ENCODE assay signal across 18 cellular contexts in genomic region chr1:221880182-221880581, GRCh38.
DNase-seq lines count a peak whose midpoint lies in the region; ATAC-seq and TF ChIP-seq lines count a peak whose summit lies in the region.
"Had no signal": no experiment of that assay in that cellular context is flagged by ENCODE, and none has a peak within 500 bp of the region (broad histone marks: within the 10 kb centered on the region; RNA-seq: fewer than 3 reads in every experiment).

No MANE protein-coding gene starts in this region.

- peak overlapping the region; percentile 25; the same call in 1 of the 2 replicates for H3K27ac ChIP-seq in ACC112 (ENCODE audit: low read depth, low read length)
- H3K27ac ChIP-seq: SK-N-MC had no signal

- no peaks in the 10 kb centered on the region for H3K27me3 ChIP-seq in ACC112 (ENCODE audit: insufficient read depth, low read length)

- H3K79me2 ChIP-seq in ACC112 (ENCODE audit: control insufficient read depth, insufficient read depth, low read length, unreplicated experiment): no peaks in the 10 kb centered on the region

- ATAC-seq in GM21576 (IDR thresholded peaks at IDR 0.05; ENCODE audit: unreplicated experiment): no peak

- peak; percentile 39 for DNase-seq in HCEC 1CT
- DNase-seq in amniotic epithelial cell (ENCODE audit: low read depth): peak; percentile 49
- DNase-seq in fibroblast of the aortic adventitia (ENCODE audit: low read depth): peak; percentile 34
- DNase-seq in amygdala (lab: John Stamatoyannopoulos, UW): no peak
- no peak for DNase-seq in posterior cingulate gyrus
- DNase-seq in ureter (ENCODE audit: low spot score): no peak
- DNase-seq: CD4-positive, alpha-beta T cell; COR-L47; DMS79; H9; KG1; NCI-H1417 treated with DMSO at 0.1 percent for 48 hours; NCI-H187; NCI-H526; Right ventricle myocardium superior had no signal

- H3K4me3 ChIP-seq in ACC112 (ENCODE audit: low read depth, low read length): no peak overlapping the region
- H3K4me3 ChIP-seq in fibroblast of the aortic adventitia (ENCODE audit: low read depth, low read length): no peak overlapping the region
- H3K4me3 ChIP-seq: SK-N-MC had no signal

- TF ChIP-seq CTCF in fibroblast of the aortic adventitia (IDR thresholded peaks at IDR 0.05; ENCODE audit: insufficient read depth, low read length): no peak

- H3K36me3 ChIP-seq in ACC112 (ENCODE audit: insufficient read depth, low read length): no peaks in the 10 kb centered on the region

- peaks cover 47% of the 10 kb centered on the region for H3K4me1 ChIP-seq in ACC112 (ENCODE audit: control insufficient read depth, insufficient read depth, low read length, unreplicated experiment)

- H2AFZ ChIP-seq in ACC112 (ENCODE audit: low read length, unreplicated experiment): no peak overlapping the region

- intact Hi-C loops in posterior cingulate gyrus (cut with DNase I): no loop called here

Comparison
In these comparisons a context has a peak if more than half of its experiments do, and no peak if none do; other contexts are left out.
1. DNase-seq: peak in HCEC 1CT (single experiment), amniotic epithelial cell (single experiment) and fibroblast of the aortic adventitia (single experiment); none in amygdala (0 of 56), posterior cingulate gyrus (0 of 10) and ureter (single experiment).